In genomic region chr19:14890616-14891379, GRCh38 we compare ENCODE assay signal across 1 cellular context.
A peak's percentile ranks its signal among the peaks of the same experiment; 100 is the strongest.
TF ChIP-seq lines count a peak whose summit lies in the region.

No MANE protein-coding gene starts in this region.

TF ChIP-seq in A549, 52 proteins besides CTCF, POLR2A, EP300 and RAD21:
- no peak for TF ChIP-seq GATA3 (IDR thresholded peaks at IDR 0.05; ENCODE audit: borderline replicate concordance)
- TF ChIP-seq MAFK (IDR thresholded peaks at IDR 0.05; ENCODE audit: partially characterized antibody): peak; percentile 70
